In the genomic region with DNA sequence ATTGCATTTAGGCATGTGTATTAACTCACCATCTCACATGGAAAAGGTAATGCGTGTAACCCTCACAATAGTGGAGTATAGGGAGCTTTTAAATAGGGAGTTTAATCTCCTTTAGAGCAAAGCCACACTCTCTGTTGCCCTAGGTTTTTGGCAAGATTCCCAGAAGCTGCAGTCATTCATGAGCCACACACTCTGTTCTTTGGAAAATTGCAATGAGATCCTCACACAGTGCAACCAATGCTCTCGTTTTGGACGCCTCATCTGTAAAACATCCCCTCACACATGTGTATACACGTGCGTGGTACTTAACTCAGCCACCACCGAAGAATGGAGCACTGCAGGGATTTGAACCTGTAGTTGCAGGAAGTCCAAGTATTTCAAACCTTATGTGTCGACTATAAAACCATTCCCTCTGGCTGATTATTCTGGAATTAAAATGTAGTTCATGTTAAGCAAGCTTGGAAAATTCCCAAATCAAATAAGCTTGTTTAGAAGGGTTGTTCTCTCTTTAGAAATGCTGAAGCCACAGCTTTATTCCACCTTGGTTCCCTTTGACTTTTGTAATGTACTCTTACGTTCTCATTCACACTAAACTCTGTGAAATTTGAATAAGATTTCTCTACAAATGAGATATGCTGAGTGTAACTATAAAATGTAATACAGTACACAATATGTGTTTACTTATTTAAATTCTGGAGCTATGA, we compare ENCODE assay signal across 9 cellular contexts.
A peak's percentile ranks its signal among the peaks of the same experiment; 100 is the strongest.
DNase-seq lines count a peak whose midpoint lies in the region; TF ChIP-seq lines count a peak whose summit lies in the region.
"Had no signal": no experiment of that assay in that cellular context is flagged by ENCODE, and none has a peak within 500 bp of the region (broad histone marks: within the 10 kb centered on the region; RNA-seq: fewer than 3 reads in every experiment).

No MANE protein-coding gene starts in this region.

- H3K36me3 ChIP-seq in HAP-1 (replicated peaks): no peaks in the 10 kb centered on the region
- H3K36me3 ChIP-seq in esophagus muscularis mucosa: no peaks in the 10 kb centered on the region
- H3K36me3 ChIP-seq in Caco-2 (ENCODE audit: control insufficient read depth, insufficient read depth, low read length): no peaks in the 10 kb centered on the region

- TF ChIP-seq EP300 in esophagus muscularis mucosa (IDR thresholded peaks at IDR 0.05): no peak

- peaks cover 9% of the 10 kb centered on the region for H3K4me1 ChIP-seq in HAP-1
- peaks cover 0 to 7% (median 5%) of the 10 kb centered on the region in 4 donors for H3K4me1 ChIP-seq in esophagus muscularis mucosa
- H3K4me1 ChIP-seq in Caco-2: no peaks in the 10 kb centered on the region

- H3K27ac Mint-ChIP-seq in Caco-2 (ENCODE audit: unreplicated experiment): no peak overlapping the region

- no peak overlapping the region for H3K4me3 ChIP-seq in HAP-1
- H3K4me3 ChIP-seq in astrocyte of the spinal cord (ENCODE audit: low read depth, low read length): no peak overlapping the region
- H3K4me3 ChIP-seq in esophagus muscularis mucosa: no peak overlapping the region
- no peak overlapping the region for H3K4me3 ChIP-seq in Caco-2 (ENCODE audit: low read depth, low read length)
- H3K4me3 ChIP-seq: K562 had no signal

- H3K36me3 Mint-ChIP-seq in Caco-2 (ENCODE audit: insufficient read depth, unreplicated experiment): no peaks in the 10 kb centered on the region

- no peak overlapping the region for H3K4me3 Mint-ChIP-seq in Caco-2 (ENCODE audit: unreplicated experiment)

- H3K27me3 Mint-ChIP-seq in Caco-2 (ENCODE audit: insufficient read depth, unreplicated experiment): no peaks in the 10 kb centered on the region

- no peak overlapping the region for H3K27ac ChIP-seq in esophagus muscularis mucosa (replicated peaks in 1 of 4)

- no TSS peak for BruUV-seq in Caco-2 (replicated peaks; lab: Mats Ljungman, UMichigan)

- WGBS in esophagus muscularis mucosa: 31% methylated on average over 8 of the region's 8 CpGs

- in situ Hi-C loops in HAP-1 (cut with MboI; ENCODE audit: low sequenced_read_pairs) (no loop called here), astrocyte of the spinal cord (cut with HindIII; ENCODE audit: low sequenced_read_pairs) (no loop called here), GM13976 (cut with MboI; ENCODE audit: low sequenced_read_pairs, unreplicated experiment) (no loop called here)

- peak; percentile 73 to 85 for DNase-seq in HAP-1 (ENCODE audit: low spot score in 2 of 2)
- peak; percentile 74 for DNase-seq in NCI-H2196 (lab: John Stamatoyannopoulos, UW; ENCODE audit: unreplicated experiment)
- DNase-seq in astrocyte of the spinal cord (ENCODE audit: low read depth, low spot score): peak; percentile 95
- DNase-seq in myocyte (ENCODE audit: low read depth): peak; percentile 72
- DNase-seq in esophagus muscularis mucosa (ENCODE audit: extremely low spot score): no peak
- no peak for DNase-seq in HPDE6-E6E7 (ENCODE audit: extremely low spot score)
- no peak for DNase-seq in Caco-2
- DNase-seq in GM13976 (ENCODE audit: low spot score): no peak

- H3K27me3 ChIP-seq in HAP-1 (ENCODE audit: low read depth): no peaks in the 10 kb centered on the region
- H3K27me3 ChIP-seq in esophagus muscularis mucosa: peaks cover 0 to 2% (median 0%) of the 10 kb centered on the region in 4 donors
- no peaks in the 10 kb centered on the region for H3K27me3 ChIP-seq in Caco-2 (replicated peaks; ENCODE audit: control insufficient read depth, insufficient read depth, low read length)

- CTCF ChIA-PET in Caco-2 (lab: Charles Lee): no interaction called here

- TF ChIP-seq CTCF in astrocyte of the spinal cord (IDR thresholded peaks at IDR 0.05; ENCODE audit: low read depth, low read length): no peak
- TF ChIP-seq CTCF in esophagus muscularis mucosa (IDR thresholded peaks at IDR 0.05): no peak
- TF ChIP-seq CTCF in Caco-2 (IDR thresholded peaks at IDR 0.05; ENCODE audit: insufficient read depth in 1 of 2, low read depth in 1 of 2, low read length in 1 of 2, severe bottlenecking in 1 of 2, unreplicated experiment in 1 of 2): no peak
- TF ChIP-seq CTCF in GM13976 (IDR thresholded peaks at IDR 0.05; ENCODE audit: borderline replicate concordance, control extremely low read depth, extremely low read depth, insufficient read depth, missing control alignments): no peak

- no peak for TF ChIP-seq POLR2A in esophagus muscularis mucosa (IDR thresholded peaks at IDR 0.05; ENCODE audit: low read depth)

- no peaks in the 10 kb centered on the region for H3K9me3 Mint-ChIP-seq in Caco-2 (ENCODE audit: unreplicated experiment)

- H3K9me3 ChIP-seq in HAP-1 (no peaks in the 10 kb centered on the region), esophagus muscularis mucosa (no peaks in the 10 kb centered on the region), Caco-2 (no peaks in the 10 kb centered on the region)

- intact Hi-C loops in esophagus muscularis mucosa (cut with DNase I) (no loop called here), Caco-2 (cut with micrococcal nuclease; ENCODE audit: unreplicated experiment) (no loop called here)

- POLR2A ChIA-PET in Caco-2 (lab: Charles Lee): no interaction called here

- H3K4me1 Mint-ChIP-seq in Caco-2 (ENCODE audit: low read depth, unreplicated experiment): peaks cover under 1% of the 10 kb centered on the region

Comparison
In these comparisons a context has a peak if more than half of its experiments do, and no peak if none do; other contexts are left out.
1. DNase-seq: peak in HAP-1 (2 of 2), NCI-H2196 (single experiment), astrocyte of the spinal cord (single experiment) and myocyte (single experiment); none in esophagus muscularis mucosa (single experiment), HPDE6-E6E7 (single experiment), Caco-2 (0 of 2) and GM13976 (single experiment).